Comparison of ENCODE assay signal across 14 cellular contexts in the genomic region with DNA sequence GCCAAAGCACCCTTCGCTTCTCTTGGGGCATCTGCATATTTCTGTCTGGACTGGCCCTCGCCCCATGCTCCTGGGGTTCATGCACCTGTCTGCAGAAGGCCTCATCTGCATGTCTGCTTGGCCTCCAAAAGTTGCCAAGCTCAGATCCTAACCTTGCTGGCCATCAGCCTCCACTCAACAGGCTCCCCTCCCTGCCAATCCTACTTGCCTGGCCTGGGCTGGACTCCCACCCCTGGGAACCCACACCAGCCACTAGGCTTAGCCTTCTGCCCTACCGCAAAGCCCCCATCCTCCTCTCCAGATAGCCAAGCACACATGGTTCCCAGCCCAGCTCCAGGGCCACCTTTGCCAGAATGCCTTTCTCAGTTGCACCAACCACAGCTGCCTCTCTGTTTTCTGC.
A peak's percentile ranks its signal among the peaks of the same experiment; 100 is the strongest.
DNase-seq lines count a peak whose midpoint lies in the region; ATAC-seq and TF ChIP-seq lines count a peak whose summit lies in the region.
"Had no signal": no experiment of that assay in that cellular context is flagged by ENCODE, and none has a peak within 500 bp of the region (broad histone marks: within the 10 kb centered on the region; RNA-seq: fewer than 3 reads in every experiment).

No MANE protein-coding gene starts in this region.

- peak in 2 of 3 donors; percentile 29 to 30 for DNase-seq in Peyer's patch
- no peak for DNase-seq in naive B cell
- no peak for DNase-seq in SIG-M5 treated with dmso at 0.1 percent for 504 hours (lab: John Stamatoyannopoulos, UW; ENCODE audit: unreplicated experiment)
- no peak for DNase-seq in NCI-H1417 treated with DMSO at 0.1 percent for 48 hours (lab: John Stamatoyannopoulos, UW)
- no peak for DNase-seq in stimulated activated naive CD8-positive, alpha-beta T cell treated with anti-CD3 and anti-CD28 coated beads, Interleukin-15, amount 100 ng/mL, for 72 hours
- no peak for DNase-seq in upper lobe of left lung
- DNase-seq: BE2C; CD8-positive, alpha-beta T cell; COR-L47; DMS153 had no signal

- H3K4me2 ChIP-seq in BLaER1 treated with 17β-estradiol and CSF1 and Interleukin-3, amounts not matched to agents 10 nM and 100 nM = peak overlapping the region in 6 of 11 experiments; percentile 7 to 38 (median 23); a peak in 6 of 22 replicates

- 85 to 90% methylated on average over 3 of the region's 3 CpGs for WGBS in upper lobe of left lung, 2 donors

- no peaks in the 10 kb centered on the region for H3K27me3 Mint-ChIP-seq in naive B cell
- H3K27me3 Mint-ChIP-seq in stimulated activated memory B cell treated with anti-CD40 and anti-IgM and Interleukin-4, amounts not matched to agents 10 μg/mL and 1 μg/mL and 100 μg/mL, for 72 hours = no peaks in the 10 kb centered on the region
- peaks cover 18% of the 10 kb centered on the region for H3K27me3 Mint-ChIP-seq in stimulated activated naive CD8-positive, alpha-beta T cell treated with anti-CD3 and anti-CD28 coated beads, Interleukin-15, amount 100 ng/mL, for 72 hours

- H3K9ac ChIP-seq in BLaER1 treated with 17β-estradiol and CSF1 and Interleukin-3, amounts not matched to agents 10 nM and 100 nM = no peak overlapping the region
- H3K9ac ChIP-seq: GM23248 had no signal

- H3K4me1 ChIP-seq in BLaER1 treated with 17β-estradiol and CSF1 and Interleukin-3, amounts not matched to agents 10 nM and 100 nM = peaks cover 15 to 64% (median 46%) of the 10 kb centered on the region in 10 experiments; a peak in 19 of 20 replicates
- H3K4me1 ChIP-seq in Peyer's patch (peaks cover 0 to 4% (median 0%) of the 10 kb centered on the region in 4 donors), upper lobe of left lung (no peaks in the 10 kb centered on the region)
- H3K4me1 ChIP-seq: BE2C had no signal

- peaks cover 65 to 85% (median 77%) of the 10 kb centered on the region in 3 donors for H3K4me1 Mint-ChIP-seq in naive B cell
- peaks cover 84% of the 10 kb centered on the region for H3K4me1 Mint-ChIP-seq in stimulated activated memory B cell treated with anti-CD40 and anti-IgM and Interleukin-4, amounts not matched to agents 10 μg/mL and 1 μg/mL and 100 μg/mL, for 72 hours
- H3K4me1 Mint-ChIP-seq in stimulated activated naive CD8-positive, alpha-beta T cell treated with anti-CD3 and anti-CD28 coated beads, Interleukin-15, amount 100 ng/mL, for 72 hours = no peaks in the 10 kb centered on the region

- no peak for ATAC-seq in naive B cell (ENCODE audit: low read depth in 2 of 2)
- ATAC-seq in stimulated activated memory B cell treated with anti-CD40 and anti-IgM and Interleukin-4, amounts not matched to agents 10 μg/mL and 1 μg/mL and 100 μg/mL, for 72 hours = no peak
- no peak for ATAC-seq in stimulated activated naive CD8-positive, alpha-beta T cell treated with anti-CD3 and anti-CD28 coated beads, Interleukin-15, amount 100 ng/mL, for 72 hours
- ATAC-seq in upper lobe of left lung (ENCODE audit: low FRiP score in 2 of 2) = no peak
- ATAC-seq: CD8-positive, alpha-beta T cell had no signal

- no peaks in the 10 kb centered on the region for H3K9me3 ChIP-seq in BLaER1 treated with 17β-estradiol and CSF1 and Interleukin-3, amounts not matched to agents 10 nM and 100 nM (replicated peaks in 1 of 11)
- H3K9me3 ChIP-seq in Peyer's patch (no peaks in the 10 kb centered on the region), upper lobe of left lung (no peaks in the 10 kb centered on the region)
- H3K9me3 ChIP-seq: BE2C had no signal

- H3K4me3 ChIP-seq in BLaER1 treated with 17β-estradiol and CSF1 and Interleukin-3, amounts not matched to agents 10 nM and 100 nM = no peak overlapping the region
- H3K4me3 ChIP-seq in Peyer's patch = no peak overlapping the region
- no peak overlapping the region for H3K4me3 ChIP-seq in upper lobe of left lung
- H3K4me3 ChIP-seq: GM23248 had no signal

- peaks cover 0 to 98% (median 88%) of the 10 kb centered on the region in 11 experiments; a peak in 20 of 22 replicates for H4K20me1 ChIP-seq in BLaER1 treated with 17β-estradiol and CSF1 and Interleukin-3, amounts not matched to agents 10 nM and 100 nM

- H3K27ac ChIP-seq in BLaER1 treated with 17β-estradiol and CSF1 and Interleukin-3, amounts not matched to agents 10 nM and 100 nM = no peak overlapping the region
- no peak overlapping the region for H3K27ac ChIP-seq in Peyer's patch
- H3K27ac ChIP-seq in upper lobe of left lung = no peak overlapping the region
- H3K27ac ChIP-seq: GM23248 had no signal

- H3K4me3 Mint-ChIP-seq in naive B cell = peak overlapping the region in 1 of 8 donors; percentile 36
- no peak overlapping the region for H3K4me3 Mint-ChIP-seq in stimulated activated memory B cell treated with anti-CD40 and anti-IgM and Interleukin-4, amounts not matched to agents 10 μg/mL and 1 μg/mL and 100 μg/mL, for 72 hours
- no peak overlapping the region for H3K4me3 Mint-ChIP-seq in stimulated activated naive CD8-positive, alpha-beta T cell treated with anti-CD3 and anti-CD28 coated beads, Interleukin-15, amount 100 ng/mL, for 72 hours
- H3K4me3 Mint-ChIP-seq: CD14-positive monocyte; CD8-positive, alpha-beta T cell had no signal

- peaks cover 21 to 48% of the 10 kb centered on the region in 2 donors for H3K36me3 Mint-ChIP-seq in naive B cell
- peaks cover 54% of the 10 kb centered on the region for H3K36me3 Mint-ChIP-seq in stimulated activated memory B cell treated with anti-CD40 and anti-IgM and Interleukin-4, amounts not matched to agents 10 μg/mL and 1 μg/mL and 100 μg/mL, for 72 hours
- H3K36me3 Mint-ChIP-seq: CD14-positive monocyte; CD8-positive, alpha-beta T cell had no signal

- TF ChIP-seq EP300 in upper lobe of left lung (IDR thresholded peaks at IDR 0.05) = no peak

- H3K27ac Mint-ChIP-seq in naive B cell = peak overlapping the region in 5 of 6 donors; percentile 5 to 95 (median 80)
- H3K27ac Mint-ChIP-seq in stimulated activated memory B cell treated with anti-CD40 and anti-IgM and Interleukin-4, amounts not matched to agents 10 μg/mL and 1 μg/mL and 100 μg/mL, for 72 hours = peak overlapping the region; percentile 79
- H3K27ac Mint-ChIP-seq in stimulated activated naive CD8-positive, alpha-beta T cell treated with anti-CD3 and anti-CD28 coated beads, Interleukin-15, amount 100 ng/mL, for 72 hours = no peak overlapping the region
- H3K27ac Mint-ChIP-seq: CD8-positive, alpha-beta T cell had no signal

- TF ChIP-seq CTCF in Peyer's patch (IDR thresholded peaks at IDR 0.05) (no peak), upper lobe of left lung (IDR thresholded peaks at IDR 0.05) (no peak)

- peaks cover 0 to 94% (median 58%) of the 10 kb centered on the region in 11 experiments; a peak in 14 of 22 replicates for H3K36me3 ChIP-seq in BLaER1 treated with 17β-estradiol and CSF1 and Interleukin-3, amounts not matched to agents 10 nM and 100 nM
- H3K36me3 ChIP-seq in Peyer's patch (no peaks in the 10 kb centered on the region), upper lobe of left lung (no peaks in the 10 kb centered on the region)
- H3K36me3 ChIP-seq: BE2C had no signal

- peaks cover 0 to 2% (median 0%) of the 10 kb centered on the region in 7 donors for H3K9me3 Mint-ChIP-seq in naive B cell
- H3K9me3 Mint-ChIP-seq in stimulated activated memory B cell treated with anti-CD40 and anti-IgM and Interleukin-4, amounts not matched to agents 10 μg/mL and 1 μg/mL and 100 μg/mL, for 72 hours = no peaks in the 10 kb centered on the region
- no peaks in the 10 kb centered on the region for H3K9me3 Mint-ChIP-seq in stimulated activated naive CD8-positive, alpha-beta T cell treated with anti-CD3 and anti-CD28 coated beads, Interleukin-15, amount 100 ng/mL, for 72 hours
- H3K9me3 Mint-ChIP-seq: CD8-positive, alpha-beta T cell had no signal

- no peaks in the 10 kb centered on the region for H3K27me3 ChIP-seq in BLaER1 treated with 17β-estradiol and CSF1 and Interleukin-3, amounts not matched to agents 10 nM and 100 nM
- no peaks in the 10 kb centered on the region for H3K27me3 ChIP-seq in Peyer's patch
- no peaks in the 10 kb centered on the region for H3K27me3 ChIP-seq in upper lobe of left lung
- H3K27me3 ChIP-seq: BE2C had no signal

- TF ChIP-seq POLR2A in Peyer's patch (IDR thresholded peaks at IDR 0.05) (no peak), upper lobe of left lung (IDR thresholded peaks at IDR 0.05) (no peak)

Comparison
In these comparisons a context has a peak if more than half of its experiments do, and no peak if none do; other contexts are left out.
1. DNase-seq: peak in Peyer's patch (2 of 3); none in naive B cell (single experiment), SIG-M5 treated with dmso at 0.1 percent for 504 hours (single experiment), NCI-H1417 treated with DMSO at 0.1 percent for 48 hours (single experiment), stimulated activated naive CD8-positive, alpha-beta T cell treated with anti-CD3 and anti-CD28 coated beads, Interleukin-15, amount 100 ng/mL, for 72 hours (0 of 2) and upper lobe of left lung (0 of 2).
2. H3K27ac Mint-ChIP-seq: peak in naive B cell (5 of 6) and stimulated activated memory B cell treated with anti-CD40 and anti-IgM and Interleukin-4, amounts not matched to agents 10 μg/mL and 1 μg/mL and 100 μg/mL, for 72 hours (single experiment); none in stimulated activated naive CD8-positive, alpha-beta T cell treated with anti-CD3 and anti-CD28 coated beads, Interleukin-15, amount 100 ng/mL, for 72 hours (0 of 2).